1 cellular context compared by ENCODE assay signal in the genomic region with DNA sequence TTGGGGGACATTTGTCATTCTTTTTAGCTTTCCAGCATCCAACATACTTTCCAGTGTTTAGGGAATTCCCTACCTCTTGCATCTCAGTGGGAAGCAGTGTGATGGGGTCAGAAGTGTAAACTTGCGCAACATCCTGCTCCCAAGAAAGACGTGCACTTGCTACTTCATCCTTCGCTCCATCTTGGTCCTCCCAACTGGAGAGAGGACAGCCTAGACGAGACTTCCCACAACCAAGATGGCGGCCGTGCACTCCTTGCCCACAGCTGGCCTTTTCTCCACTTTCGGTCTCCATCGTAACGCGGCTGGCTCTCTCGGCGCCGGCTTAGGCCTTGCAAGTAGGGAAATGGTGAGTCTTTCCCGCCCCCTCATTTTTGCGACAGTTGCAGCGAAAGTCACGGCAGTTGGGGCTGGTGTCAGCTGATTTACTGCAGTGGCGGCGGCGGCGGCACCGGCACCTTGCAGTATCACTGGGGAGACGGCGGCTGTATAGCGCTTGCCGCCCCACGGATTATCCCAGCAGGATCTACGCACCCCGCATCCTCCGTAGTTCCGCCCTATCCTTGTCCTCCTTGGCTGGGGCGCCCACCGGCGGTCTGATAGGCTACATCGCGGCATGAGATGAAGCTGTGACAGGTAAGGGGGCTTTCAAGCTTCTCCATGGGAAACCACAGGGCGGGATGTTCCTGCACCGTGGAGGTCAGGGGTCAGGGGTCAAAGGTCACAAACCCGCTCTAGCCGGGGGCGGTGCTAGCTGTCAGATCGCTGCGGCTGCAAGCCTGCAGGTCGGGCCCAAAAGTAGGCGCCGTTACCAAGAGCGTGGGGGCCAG.
TF ChIP-seq lines count a peak whose summit lies in the region.

A gene (plus strand): TSS at position 416 of the 827 bp plus-strand sequence. CDS start 21,157 bp downstream, outside the sequence.

TF ChIP-seq in HepG2, 621 proteins besides CTCF, POLR2A, EP300 and RAD21 (continued from another document and continues in another):
- TF ChIP-seq, protein P1, sequence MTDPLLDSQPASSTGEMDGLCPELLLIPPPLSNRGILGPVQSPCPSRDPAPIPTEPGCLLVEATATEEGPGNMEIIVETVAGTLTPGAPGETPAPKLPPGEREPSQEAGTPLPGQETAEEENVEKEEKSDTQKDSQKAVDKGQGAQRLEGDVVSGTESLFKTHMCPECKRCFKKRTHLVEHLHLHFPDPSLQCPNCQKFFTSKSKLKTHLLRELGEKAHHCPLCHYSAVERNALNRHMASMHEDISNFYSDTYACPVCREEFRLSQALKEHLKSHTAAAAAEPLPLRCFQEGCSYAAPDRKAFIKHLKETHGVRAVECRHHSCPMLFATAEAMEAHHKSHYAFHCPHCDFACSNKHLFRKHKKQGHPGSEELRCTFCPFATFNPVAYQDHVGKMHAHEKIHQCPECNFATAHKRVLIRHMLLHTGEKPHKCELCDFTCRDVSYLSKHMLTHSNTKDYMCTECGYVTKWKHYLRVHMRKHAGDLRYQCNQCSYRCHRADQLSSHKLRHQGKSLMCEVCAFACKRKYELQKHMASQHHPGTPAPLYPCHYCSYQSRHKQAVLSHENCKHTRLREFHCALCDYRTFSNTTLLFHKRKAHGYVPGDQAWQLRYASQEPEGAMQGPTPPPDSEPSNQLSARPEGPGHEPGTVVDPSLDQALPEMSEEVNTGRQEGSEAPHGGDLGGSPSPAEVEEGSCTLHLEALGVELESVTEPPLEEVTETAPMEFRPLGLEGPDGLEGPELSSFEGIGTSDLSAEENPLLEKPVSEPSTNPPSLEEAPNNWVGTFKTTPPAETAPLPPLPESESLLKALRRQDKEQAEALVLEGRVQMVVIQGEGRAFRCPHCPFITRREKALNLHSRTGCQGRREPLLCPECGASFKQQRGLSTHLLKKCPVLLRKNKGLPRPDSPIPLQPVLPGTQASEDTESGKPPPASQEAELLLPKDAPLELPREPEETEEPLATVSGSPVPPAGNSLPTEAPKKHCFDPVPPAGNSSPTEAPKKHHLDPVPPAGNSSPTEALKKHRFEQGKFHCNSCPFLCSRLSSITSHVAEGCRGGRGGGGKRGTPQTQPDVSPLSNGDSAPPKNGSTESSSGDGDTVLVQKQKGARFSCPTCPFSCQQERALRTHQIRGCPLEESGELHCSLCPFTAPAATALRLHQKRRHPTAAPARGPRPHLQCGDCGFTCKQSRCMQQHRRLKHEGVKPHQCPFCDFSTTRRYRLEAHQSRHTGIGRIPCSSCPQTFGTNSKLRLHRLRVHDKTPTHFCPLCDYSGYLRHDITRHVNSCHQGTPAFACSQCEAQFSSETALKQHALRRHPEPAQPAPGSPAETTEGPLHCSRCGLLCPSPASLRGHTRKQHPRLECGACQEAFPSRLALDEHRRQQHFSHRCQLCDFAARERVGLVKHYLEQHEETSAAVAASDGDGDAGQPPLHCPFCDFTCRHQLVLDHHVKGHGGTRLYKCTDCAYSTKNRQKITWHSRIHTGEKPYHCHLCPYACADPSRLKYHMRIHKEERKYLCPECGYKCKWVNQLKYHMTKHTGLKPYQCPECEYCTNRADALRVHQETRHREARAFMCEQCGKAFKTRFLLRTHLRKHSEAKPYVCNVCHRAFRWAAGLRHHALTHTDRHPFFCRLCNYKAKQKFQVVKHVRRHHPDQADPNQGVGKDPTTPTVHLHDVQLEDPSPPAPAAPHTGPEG (CRISPR knock-in tag; IDR thresholded peaks at IDR 0.05) = no peak
- TF ChIP-seq GFI1 (CRISPR knock-in tag; IDR thresholded peaks at IDR 0.05; ENCODE audit: borderline replicate concordance) = peak; percentile 56; the same call in 1 of the 2 replicates
- peak; percentile 50; the same call in 1 of the 2 replicates for TF ChIP-seq ZNF788 (CRISPR knock-in tag; IDR thresholded peaks at IDR 0.05; ENCODE audit: borderline replicate concordance)
- TF ChIP-seq, protein P2, sequence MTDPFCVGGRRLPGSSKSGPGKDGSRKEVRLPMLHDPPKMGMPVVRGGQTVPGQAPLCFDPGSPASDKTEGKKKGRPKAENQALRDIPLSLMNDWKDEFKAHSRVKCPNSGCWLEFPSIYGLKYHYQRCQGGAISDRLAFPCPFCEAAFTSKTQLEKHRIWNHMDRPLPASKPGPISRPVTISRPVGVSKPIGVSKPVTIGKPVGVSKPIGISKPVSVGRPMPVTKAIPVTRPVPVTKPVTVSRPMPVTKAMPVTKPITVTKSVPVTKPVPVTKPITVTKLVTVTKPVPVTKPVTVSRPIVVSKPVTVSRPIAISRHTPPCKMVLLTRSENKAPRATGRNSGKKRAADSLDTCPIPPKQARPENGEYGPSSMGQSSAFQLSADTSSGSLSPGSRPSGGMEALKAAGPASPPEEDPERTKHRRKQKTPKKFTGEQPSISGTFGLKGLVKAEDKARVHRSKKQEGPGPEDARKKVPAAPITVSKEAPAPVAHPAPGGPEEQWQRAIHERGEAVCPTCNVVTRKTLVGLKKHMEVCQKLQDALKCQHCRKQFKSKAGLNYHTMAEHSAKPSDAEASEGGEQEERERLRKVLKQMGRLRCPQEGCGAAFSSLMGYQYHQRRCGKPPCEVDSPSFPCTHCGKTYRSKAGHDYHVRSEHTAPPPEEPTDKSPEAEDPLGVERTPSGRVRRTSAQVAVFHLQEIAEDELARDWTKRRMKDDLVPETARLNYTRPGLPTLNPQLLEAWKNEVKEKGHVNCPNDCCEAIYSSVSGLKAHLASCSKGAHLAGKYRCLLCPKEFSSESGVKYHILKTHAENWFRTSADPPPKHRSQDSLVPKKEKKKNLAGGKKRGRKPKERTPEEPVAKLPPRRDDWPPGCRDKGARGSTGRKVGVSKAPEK (CRISPR knock-in tag; IDR thresholded peaks at IDR 0.05; ENCODE audit: borderline replicate concordance) = 0 out of 2 replicates have a peak, but pooled peaks have one; percentile 33
- TF ChIP-seq, protein P3, sequence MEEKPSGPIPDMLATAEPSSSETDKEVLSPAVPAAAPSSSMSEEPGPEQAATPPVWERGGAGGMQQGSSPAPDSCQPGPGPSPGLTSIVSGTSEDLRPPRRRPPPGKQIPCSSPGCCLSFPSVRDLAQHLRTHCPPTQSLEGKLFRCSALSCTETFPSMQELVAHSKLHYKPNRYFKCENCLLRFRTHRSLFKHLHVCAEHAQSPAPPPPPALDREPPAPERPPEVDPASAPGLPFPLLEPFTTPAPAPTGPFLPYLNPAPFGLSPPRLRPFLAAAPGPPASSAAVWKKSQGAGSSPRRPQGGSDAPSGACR (CRISPR knock-in tag; IDR thresholded peaks at IDR 0.05) = no peak
- TF ChIP-seq, protein P4, sequence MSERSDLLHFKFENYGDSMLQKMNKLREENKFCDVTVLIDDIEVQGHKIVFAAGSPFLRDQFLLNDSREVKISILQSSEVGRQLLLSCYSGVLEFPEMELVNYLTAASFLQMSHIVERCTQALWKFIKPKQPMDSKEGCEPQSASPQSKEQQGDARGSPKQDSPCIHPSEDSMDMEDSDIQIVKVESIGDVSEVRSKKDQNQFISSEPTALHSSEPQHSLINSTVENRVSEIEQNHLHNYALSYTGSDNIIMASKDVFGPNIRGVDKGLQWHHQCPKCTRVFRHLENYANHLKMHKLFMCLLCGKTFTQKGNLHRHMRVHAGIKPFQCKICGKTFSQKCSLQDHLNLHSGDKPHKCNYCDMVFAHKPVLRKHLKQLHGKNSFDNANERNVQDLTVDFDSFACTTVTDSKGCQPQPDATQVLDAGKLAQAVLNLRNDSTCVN (CRISPR knock-in tag; IDR thresholded peaks at IDR 0.05; ENCODE audit: borderline replicate concordance) = no peak
- TF ChIP-seq, protein P5, sequence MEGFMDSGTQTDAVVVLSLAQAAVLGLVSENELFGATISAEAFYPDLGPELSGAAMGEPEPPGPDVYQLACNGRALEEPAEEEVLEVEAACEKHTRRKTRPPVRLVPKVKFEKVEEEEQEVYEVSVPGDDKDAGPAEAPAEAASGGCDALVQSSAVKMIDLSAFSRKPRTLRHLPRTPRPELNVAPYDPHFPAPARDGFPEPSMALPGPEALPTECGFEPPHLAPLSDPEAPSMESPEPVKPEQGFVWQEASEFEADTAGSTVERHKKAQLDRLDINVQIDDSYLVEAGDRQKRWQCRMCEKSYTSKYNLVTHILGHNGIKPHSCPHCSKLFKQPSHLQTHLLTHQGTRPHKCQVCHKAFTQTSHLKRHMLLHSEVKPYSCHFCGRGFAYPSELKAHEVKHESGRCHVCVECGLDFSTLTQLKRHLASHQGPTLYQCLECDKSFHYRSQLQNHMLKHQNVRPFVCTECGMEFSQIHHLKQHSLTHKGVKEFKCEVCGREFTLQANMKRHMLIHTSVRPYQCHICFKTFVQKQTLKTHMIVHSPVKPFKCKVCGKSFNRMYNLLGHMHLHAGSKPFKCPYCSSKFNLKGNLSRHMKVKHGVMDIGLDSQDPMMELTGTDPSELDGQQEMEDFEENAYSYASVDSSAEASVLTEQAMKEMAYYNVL (CRISPR knock-in tag; IDR thresholded peaks at IDR 0.05; ENCODE audit: borderline replicate concordance) = no peak
- TF ChIP-seq, protein P6, sequence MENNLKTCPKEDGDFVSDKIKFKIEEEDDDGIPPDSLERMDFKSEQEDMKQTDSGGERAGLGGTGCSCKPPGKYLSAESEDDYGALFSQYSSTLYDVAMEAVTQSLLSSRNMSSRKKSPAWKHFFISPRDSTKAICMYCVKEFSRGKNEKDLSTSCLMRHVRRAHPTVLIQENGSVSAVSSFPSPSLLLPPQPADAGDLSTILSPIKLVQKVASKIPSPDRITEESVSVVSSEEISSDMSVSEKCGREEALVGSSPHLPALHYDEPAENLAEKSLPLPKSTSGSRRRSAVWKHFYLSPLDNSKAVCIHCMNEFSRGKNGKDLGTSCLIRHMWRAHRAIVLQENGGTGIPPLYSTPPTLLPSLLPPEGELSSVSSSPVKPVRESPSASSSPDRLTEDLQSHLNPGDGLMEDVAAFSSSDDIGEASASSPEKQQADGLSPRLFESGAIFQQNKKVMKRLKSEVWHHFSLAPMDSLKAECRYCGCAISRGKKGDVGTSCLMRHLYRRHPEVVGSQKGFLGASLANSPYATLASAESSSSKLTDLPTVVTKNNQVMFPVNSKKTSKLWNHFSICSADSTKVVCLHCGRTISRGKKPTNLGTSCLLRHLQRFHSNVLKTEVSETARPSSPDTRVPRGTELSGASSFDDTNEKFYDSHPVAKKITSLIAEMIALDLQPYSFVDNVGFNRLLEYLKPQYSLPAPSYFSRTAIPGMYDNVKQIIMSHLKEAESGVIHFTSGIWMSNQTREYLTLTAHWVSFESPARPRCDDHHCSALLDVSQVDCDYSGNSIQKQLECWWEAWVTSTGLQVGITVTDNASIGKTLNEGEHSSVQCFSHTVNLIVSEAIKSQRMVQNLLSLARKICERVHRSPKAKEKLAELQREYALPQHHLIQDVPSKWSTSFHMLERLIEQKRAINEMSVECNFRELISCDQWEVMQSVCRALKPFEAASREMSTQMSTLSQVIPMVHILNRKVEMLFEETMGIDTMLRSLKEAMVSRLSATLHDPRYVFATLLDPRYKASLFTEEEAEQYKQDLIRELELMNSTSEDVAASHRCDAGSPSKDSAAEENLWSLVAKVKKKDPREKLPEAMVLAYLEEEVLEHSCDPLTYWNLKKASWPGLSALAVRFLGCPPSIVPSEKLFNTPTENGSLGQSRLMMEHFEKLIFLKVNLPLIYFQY (CRISPR knock-in tag; IDR thresholded peaks at IDR 0.05; ENCODE audit: borderline replicate concordance) = no peak
- TF ChIP-seq NFE2L2 (IDR thresholded peaks at IDR 0.05; ENCODE audit: low read length) = no peak
- TF ChIP-seq REXO4 (CRISPR knock-in tag; IDR thresholded peaks at IDR 0.05; ENCODE audit: borderline replicate concordance) = no peak
- TF ChIP-seq MTF1 (CRISPR knock-in tag; IDR thresholded peaks at IDR 0.05) = no peak
- no peak for TF ChIP-seq ZNF569 (CRISPR knock-in tag; IDR thresholded peaks at IDR 0.05; ENCODE audit: borderline replicate concordance)
- TF ChIP-seq RBM39 (IDR thresholded peaks at IDR 0.05; ENCODE audit: low read depth, low read length, poor library complexity, severe bottlenecking) = peak; percentile 77
- TF ChIP-seq ZNF709 (CRISPR knock-in tag; IDR thresholded peaks at IDR 0.05) = peak; percentile 23; the same call in 1 of the 2 replicates
- no peak for TF ChIP-seq ZNF160 (CRISPR knock-in tag; IDR thresholded peaks at IDR 0.05)
- 0 out of 2 replicates have a peak, but pooled peaks have one; percentile 86 for TF ChIP-seq ZNF44 (CRISPR knock-in tag; IDR thresholded peaks at IDR 0.05)
- no peak for TF ChIP-seq ZNF562 (CRISPR knock-in tag; IDR thresholded peaks at IDR 0.05; ENCODE audit: borderline replicate concordance)
- TF ChIP-seq SP140L (CRISPR knock-in tag; IDR thresholded peaks at IDR 0.05; ENCODE audit: borderline replicate concordance) = no peak
- no peak for TF ChIP-seq FOSL1 (CRISPR knock-in tag; IDR thresholded peaks at IDR 0.05; ENCODE audit: borderline replicate concordance)
- no peak for TF ChIP-seq ZNF775 (CRISPR knock-in tag; IDR thresholded peaks at IDR 0.05; ENCODE audit: borderline replicate concordance)
- TF ChIP-seq GPN1 (CRISPR knock-in tag; IDR thresholded peaks at IDR 0.05; ENCODE audit: borderline replicate concordance) = no peak
- TF ChIP-seq, protein P7, sequence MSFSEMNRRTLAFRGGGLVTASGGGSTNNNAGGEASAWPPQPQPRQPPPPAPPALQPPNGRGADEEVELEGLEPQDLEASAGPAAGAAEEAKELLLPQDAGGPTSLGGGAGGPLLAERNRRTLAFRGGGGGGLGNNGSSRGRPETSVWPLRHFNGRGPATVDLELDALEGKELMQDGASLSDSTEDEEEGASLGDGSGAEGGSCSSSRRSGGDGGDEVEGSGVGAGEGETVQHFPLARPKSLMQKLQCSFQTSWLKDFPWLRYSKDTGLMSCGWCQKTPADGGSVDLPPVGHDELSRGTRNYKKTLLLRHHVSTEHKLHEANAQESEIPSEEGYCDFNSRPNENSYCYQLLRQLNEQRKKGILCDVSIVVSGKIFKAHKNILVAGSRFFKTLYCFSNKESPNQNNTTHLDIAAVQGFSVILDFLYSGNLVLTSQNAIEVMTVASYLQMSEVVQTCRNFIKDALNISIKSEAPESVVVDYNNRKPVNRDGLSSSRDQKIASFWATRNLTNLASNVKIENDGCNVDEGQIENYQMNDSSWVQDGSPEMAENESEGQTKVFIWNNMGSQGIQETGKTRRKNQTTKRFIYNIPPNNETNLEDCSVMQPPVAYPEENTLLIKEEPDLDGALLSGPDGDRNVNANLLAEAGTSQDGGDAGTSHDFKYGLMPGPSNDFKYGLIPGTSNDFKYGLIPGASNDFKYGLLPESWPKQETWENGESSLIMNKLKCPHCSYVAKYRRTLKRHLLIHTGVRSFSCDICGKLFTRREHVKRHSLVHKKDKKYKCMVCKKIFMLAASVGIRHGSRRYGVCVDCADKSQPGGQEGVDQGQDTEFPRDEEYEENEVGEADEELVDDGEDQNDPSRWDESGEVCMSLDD (CRISPR knock-in tag; IDR thresholded peaks at IDR 0.05; ENCODE audit: borderline replicate concordance) = peak; percentile 52; the same call in 1 of the 2 replicates
- TF ChIP-seq, protein P8, sequence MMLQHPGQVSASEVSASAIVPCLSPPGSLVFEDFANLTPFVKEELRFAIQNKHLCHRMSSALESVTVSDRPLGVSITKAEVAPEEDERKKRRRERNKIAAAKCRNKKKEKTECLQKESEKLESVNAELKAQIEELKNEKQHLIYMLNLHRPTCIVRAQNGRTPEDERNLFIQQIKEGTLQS (CRISPR knock-in tag; IDR thresholded peaks at IDR 0.05) = 0 out of 2 replicates have a peak, but pooled peaks have one; percentile 12
- TF ChIP-seq ZNF367 (CRISPR knock-in tag; IDR thresholded peaks at IDR 0.05; ENCODE audit: borderline replicate concordance) = no peak
- TF ChIP-seq ZNF83 (CRISPR knock-in tag; IDR thresholded peaks at IDR 0.05; ENCODE audit: borderline replicate concordance) = no peak
- TF ChIP-seq ZSCAN29 (CRISPR knock-in tag; conservative IDR thresholded peaks at IDR 0.05) = 0 out of 2 replicates have a peak, but pooled peaks have one; percentile 59
- peak; percentile 92 for TF ChIP-seq ZNF644 (CRISPR knock-in tag; IDR thresholded peaks at IDR 0.05; ENCODE audit: low read depth)
- 0 out of 2 replicates have a peak, but pooled peaks have one; percentile 8 for TF ChIP-seq ZKSCAN1 (IDR thresholded peaks at IDR 0.05; ENCODE audit: low read length)
